ENCODE assay signal across 28 cellular contexts in the genomic region with DNA sequence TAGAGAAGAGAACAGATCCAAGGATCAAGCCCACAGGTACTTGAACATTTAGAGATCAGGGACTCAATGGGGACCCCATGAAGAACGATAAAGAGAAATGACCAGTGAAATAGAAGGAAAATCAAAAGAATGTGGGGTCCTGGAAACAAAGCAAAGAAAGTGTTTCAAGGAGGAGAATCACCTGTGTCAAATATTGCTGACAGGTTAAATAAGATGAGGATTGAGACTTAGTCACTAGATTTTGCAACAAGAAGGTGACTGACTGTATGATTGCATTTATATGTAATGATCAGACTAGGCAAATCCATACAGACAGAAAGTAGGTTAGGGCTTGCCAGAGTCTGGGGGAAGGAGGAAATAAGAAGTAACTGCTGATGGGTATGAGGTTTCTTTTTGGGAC.
"Had no signal": no experiment of that assay in that cellular context is flagged by ENCODE, and none has a peak within 500 bp of the region (broad histone marks: within the 10 kb centered on the region; RNA-seq: fewer than 3 reads in every experiment).

No MANE protein-coding gene starts in this region.

- H3K4me1 ChIP-seq: parathyroid adenoma, psoas muscle, spleen, suprapubic skin, testis, tibial artery, transverse colon, upper lobe of right lung, uterus had no signal

- H2AFZ ChIP-seq: neural progenitor cell, parathyroid adenoma had no signal

- H3K27me3 ChIP-seq: neural progenitor cell, ovary, spleen, suprapubic skin, testis, tibial artery, transverse colon, upper lobe of right lung, uterus had no signal

- H3K9ac ChIP-seq: neural progenitor cell, parathyroid adenoma had no signal

- H3K79me2 ChIP-seq: parathyroid adenoma had no signal

- H3K36me3 ChIP-seq: neural progenitor cell, ovary, spleen, suprapubic skin, tibial artery, transverse colon, upper lobe of right lung, uterus had no signal

- DNase-seq: natural killer cell; occipital lobe; ovary; posterior cingulate gyrus; psoas muscle; right cardiac atrium; spleen; stimulated activated CD4-positive, alpha-beta T cell treated with anti-CD3 and anti-CD28 coated beads, Interleukin-12 subunit alpha, Interleukin-12 subunit beta, amount 100 ng/mL, for 4 hours; stimulated activated CD4-positive, alpha-beta T cell treated with anti-CD3 and anti-CD28 coated beads, Interleukin-1b, Interleukin-23, amount 100 ng/mL, for 48 hours; stimulated activated CD4-positive, alpha-beta T cell treated with anti-CD3 and anti-CD28 coated beads, Interleukin-4, amount 100 ng/mL, for 1 hour; stimulated activated CD4-positive, alpha-beta T cell treated with anti-CD3 and anti-CD28 coated beads, Interleukin-4, amount 100 ng/mL, for 4 hours; stimulated activated CD8-positive, alpha-beta memory T cell treated with anti-CD3 and anti-CD28 coated beads, Interleukin-4, amount 100 ng/mL, for 48 hours; stimulated activated naive CD4-positive, alpha-beta T cell; stimulated activated naive CD8-positive, alpha-beta T cell treated with anti-CD3 and anti-CD28 coated beads, Interleukin-15, amount 100 ng/mL, for 72 hours; stimulated activated naive CD8-positive, alpha-beta T cell treated with anti-CD3 and anti-CD28 coated beads, Interleukin-15, Interleukin-2, amounts not matched to agents 100 U/mL and 50 U/mL, for 24 hours; substantia nigra; testis; tibial artery; transverse colon; upper lobe of right lung; uterus had no signal

- ATAC-seq: natural killer cell; psoas muscle; right cardiac atrium; sciatic nerve; stimulated activated memory B cell treated with anti-CD40 and anti-IgM and Interleukin-4, amounts not matched to agents 10 μg/mL and 1 μg/mL and 100 μg/mL, for 72 hours; stimulated activated naive CD8-positive, alpha-beta T cell treated with anti-CD3 and anti-CD28 coated beads, Interleukin-15, amount 100 ng/mL, for 72 hours; stimulated activated naive CD8-positive, alpha-beta T cell treated with anti-CD3 and anti-CD28 coated beads, Interleukin-15, Interleukin-2, amounts not matched to agents 100 U/mL and 50 U/mL, for 24 hours; upper lobe of right lung had no signal

- H3K4me3 ChIP-seq: neural progenitor cell, ovary, psoas muscle, skin epidermis, smooth muscle cell, spleen, suprapubic skin, testis, tibial artery, transverse colon, upper lobe of right lung, uterus had no signal

- H3K27ac ChIP-seq: neural progenitor cell, ovary, parathyroid adenoma, psoas muscle, skin epidermis, spleen, suprapubic skin, testis, tibial artery, transverse colon, upper lobe of right lung, uterus had no signal

- H3K4me2 ChIP-seq: neural progenitor cell, smooth muscle cell had no signal

- H3K9me3 ChIP-seq: ovary, psoas muscle, spleen, suprapubic skin, testis, tibial artery, transverse colon, upper lobe of right lung, uterus had no signal
